In genomic region chr20:49104365-49104648, GRCh38 we compare ENCODE assay signal across 1 cellular context.
TF ChIP-seq lines count a peak whose summit lies in the region.

No MANE protein-coding gene starts in this region.

TF ChIP-seq in SK-N-SH treated with all-trans-retinoic acid at 6 μM for 48 hours, 23 proteins besides CTCF, POLR2A, EP300 and RAD21 (continued from another document):
- no peak for TF ChIP-seq POU6F1 (CRISPR knock-in tag; IDR thresholded peaks at IDR 0.05; ENCODE audit: borderline replicate concordance, low read depth)
- no peak for TF ChIP-seq PPARA (CRISPR knock-in tag; IDR thresholded peaks at IDR 0.05; ENCODE audit: borderline replicate concordance)
- no peak for TF ChIP-seq ZFP30 (CRISPR knock-in tag; IDR thresholded peaks at IDR 0.05)
TF ChIP-seq in SK-N-SH treated with all-trans-retinoic acid at 6 μM for 48 hours: peak in this region for 0.
